Comparison of ENCODE assay signal across 16 cellular contexts in the genomic region with DNA sequence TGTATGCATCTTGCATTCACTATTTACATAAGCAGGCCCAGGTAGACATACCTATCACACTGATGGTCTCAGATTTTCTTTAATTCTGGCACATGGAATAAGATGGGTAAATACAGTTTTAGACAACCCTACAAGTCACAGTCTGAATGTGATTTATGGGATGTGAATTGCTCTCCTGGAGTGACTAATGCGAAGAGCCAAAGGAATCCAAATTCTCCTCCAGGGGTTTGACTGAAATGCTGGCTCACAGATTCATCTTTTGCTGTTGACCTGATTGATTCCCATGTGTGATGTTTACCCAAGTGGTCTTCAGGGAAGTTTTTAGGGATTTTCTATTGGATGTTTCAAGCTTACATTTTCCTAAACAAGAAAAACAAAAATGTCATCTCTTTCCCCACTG.
"Had no signal": no experiment of that assay in that cellular context is flagged by ENCODE, and none has a peak within 500 bp of the region (broad histone marks: within the 10 kb centered on the region; RNA-seq: fewer than 3 reads in every experiment).

No MANE protein-coding gene starts in this region.

- H3K27ac Mint-ChIP-seq: activated CD4-positive, alpha-beta memory T cell treated with anti-CD3 and anti-CD28 coated beads for 36 hours; activated CD4-positive, alpha-beta T cell treated with anti-CD3 and anti-CD28 coated beads for 36 hours; activated T-cell treated with anti-CD3 and anti-CD28 coated beads, Interleukin-2, amount 50 U/mL, for 24 hours; naive B cell; T-helper 17 cell had no signal

- H3K4me3 Mint-ChIP-seq: activated CD4-positive, alpha-beta memory T cell treated with anti-CD3 and anti-CD28 coated beads for 36 hours; activated CD4-positive, alpha-beta T cell treated with anti-CD3 and anti-CD28 coated beads for 36 hours; activated T-cell treated with anti-CD3 and anti-CD28 coated beads, Interleukin-2, amount 50 U/mL, for 24 hours; naive B cell; T-helper 17 cell had no signal

- H3K9me3 Mint-ChIP-seq: activated CD4-positive, alpha-beta memory T cell treated with anti-CD3 and anti-CD28 coated beads for 36 hours; activated T-cell treated with anti-CD3 and anti-CD28 coated beads, Interleukin-2, amount 50 U/mL, for 24 hours had no signal

- H3K36me3 Mint-ChIP-seq: activated CD4-positive, alpha-beta memory T cell treated with anti-CD3 and anti-CD28 coated beads for 36 hours; naive B cell had no signal

- H3K27me3 Mint-ChIP-seq: activated CD4-positive, alpha-beta memory T cell treated with anti-CD3 and anti-CD28 coated beads for 36 hours; activated CD4-positive, alpha-beta T cell treated with anti-CD3 and anti-CD28 coated beads for 36 hours; activated T-cell treated with anti-CD3 and anti-CD28 coated beads, Interleukin-2, amount 50 U/mL, for 24 hours; naive B cell; T-helper 17 cell had no signal

- H3K4me3 ChIP-seq: adrenal gland, body of pancreas, coronary artery, lung, pancreas, stomach, thoracic aorta had no signal

- ATAC-seq: activated CD4-positive, alpha-beta T cell treated with anti-CD3 and anti-CD28 coated beads for 36 hours; body of pancreas; pancreas; T-helper 17 cell had no signal

- H3K4me1 Mint-ChIP-seq: activated CD4-positive, alpha-beta T cell treated with anti-CD3 and anti-CD28 coated beads for 36 hours; naive B cell; T-helper 17 cell had no signal

- DNase-seq: activated CD4-positive, alpha-beta memory T cell treated with anti-CD3 and anti-CD28 coated beads for 36 hours; activated CD4-positive, alpha-beta T cell treated with anti-CD3 and anti-CD28 coated beads for 36 hours; activated naive CD4-positive, alpha-beta T cell treated with anti-CD3 and anti-CD28 coated beads, Interleukin-2, amount 50 U/mL, for 16 hours; activated T-cell treated with anti-CD3 and anti-CD28 coated beads, Interleukin-2, amount 50 U/mL, for 24 hours; adrenal gland; body of pancreas; central memory CD4-positive, alpha-beta T cell; naive B cell; pancreas; stimulated activated CD4-positive, alpha-beta T cell treated with anti-CD3 and anti-CD28 coated beads, Interleukin-12 subunit alpha, Interleukin-12 subunit beta, amount 100 ng/mL, for 4 hours; stimulated activated CD4-positive, alpha-beta T cell treated with anti-CD3 and anti-CD28 coated beads, Interleukin-2, amount 100 ng/mL, for 24 hours; stomach; T-helper 17 cell had no signal
